27 cellular contexts compared by ENCODE assay signal in genomic region chr9:121604654-121605053, GRCh38. TPM values are rescaled to one million over a fixed set of nuclear protein-coding genes. Genes with fewer than 3 reads are reported as not detected.
DNase-seq lines count a peak whose midpoint lies in the region; TF ChIP-seq lines count a peak whose summit lies in the region.
"Had no signal": no experiment of that assay in that cellular context is flagged by ENCODE, and none has a peak within 500 bp of the region (broad histone marks: within the 10 kb centered on the region; RNA-seq: fewer than 3 reads in every experiment).

No MANE protein-coding gene starts in this region.

- no peaks in the 10 kb centered on the region for H4K20me1 ChIP-seq in Karpas-422 (ENCODE audit: insufficient read depth, low read depth, low read length)

- H3K36me3 Mint-ChIP-seq in endodermal cell (ENCODE audit: low read depth) = no peaks in the 10 kb centered on the region
- H3K36me3 Mint-ChIP-seq in neural crest cell (ENCODE audit: low read depth) = no peaks in the 10 kb centered on the region
- peaks cover 8% of the 10 kb centered on the region for H3K36me3 Mint-ChIP-seq in Calu3 (ENCODE audit: insufficient read depth, unreplicated experiment)
- H3K36me3 Mint-ChIP-seq in activated naive CD4-positive, alpha-beta T cell treated with anti-CD3 and anti-CD28 coated beads for 36 hours (ENCODE audit: low read depth) = no peaks in the 10 kb centered on the region
- H3K36me3 Mint-ChIP-seq: activated naive CD8-positive, alpha-beta T cell treated with anti-CD3 and anti-CD28 coated beads for 36 hours; IgD-negative memory B cell had no signal

- H3K27ac ChIP-seq in HUES6 (ENCODE audit: low read depth, low read length) (no peak overlapping the region), endodermal cell (ENCODE audit: low read depth, low read length) (no peak overlapping the region), Karpas-422 (ENCODE audit: low read length) (no peak overlapping the region)
- H3K27ac ChIP-seq: foreskin keratinocyte, SJSA1, tibial artery had no signal

- no peaks in the 10 kb centered on the region for H3K36me3 ChIP-seq in HUES6 (ENCODE audit: control insufficient read depth, insufficient read depth, low read length)
- H3K36me3 ChIP-seq in endodermal cell (ENCODE audit: control insufficient read depth, insufficient read depth, low read length) = no peaks in the 10 kb centered on the region
- no peaks in the 10 kb centered on the region for H3K36me3 ChIP-seq in Karpas-422 (ENCODE audit: insufficient read depth, low read length)
- H3K36me3 ChIP-seq: esophagus muscularis mucosa, sigmoid colon, SJSA1, tibial artery had no signal

- H3K9me2 ChIP-seq in Karpas-422 (replicated peaks; ENCODE audit: insufficient read depth, low read length) = no peaks in the 10 kb centered on the region

- H3K4me1 Mint-ChIP-seq in endodermal cell (peaks cover 24% of the 10 kb centered on the region), neural crest cell (peaks cover 31% of the 10 kb centered on the region), Calu3 (ENCODE audit: low read depth, unreplicated experiment) (peaks cover 23% of the 10 kb centered on the region)
- peaks cover 3% of the 10 kb centered on the region for H3K4me1 Mint-ChIP-seq in activated naive CD4-positive, alpha-beta T cell treated with anti-CD3 and anti-CD28 coated beads for 36 hours (ENCODE audit: low read depth)
- H3K4me1 Mint-ChIP-seq: IgD-negative memory B cell had no signal

- H3K27me3 Mint-ChIP-seq in endodermal cell (ENCODE audit: insufficient read depth) (peaks cover 18% of the 10 kb centered on the region), neural crest cell (ENCODE audit: low read depth) (peaks cover 23% of the 10 kb centered on the region), Calu3 (ENCODE audit: unreplicated experiment) (no peaks in the 10 kb centered on the region)
- peaks cover 40% of the 10 kb centered on the region for H3K27me3 Mint-ChIP-seq in activated naive CD4-positive, alpha-beta T cell treated with anti-CD3 and anti-CD28 coated beads for 36 hours (ENCODE audit: low read depth)

- H3K9me3 Mint-ChIP-seq in endodermal cell (no peaks in the 10 kb centered on the region), neural crest cell (no peaks in the 10 kb centered on the region), Calu3 (ENCODE audit: low read depth, unreplicated experiment) (no peaks in the 10 kb centered on the region)
- H3K9me3 Mint-ChIP-seq in activated naive CD4-positive, alpha-beta T cell treated with anti-CD3 and anti-CD28 coated beads for 36 hours = no peaks in the 10 kb centered on the region
- H3K9me3 Mint-ChIP-seq: activated B cell treated with CpG ODN at 0.5 μM for 24 hours; activated CD4-positive, alpha-beta T cell treated with anti-CD3 and anti-CD28 coated beads, Interleukin-2, amount 10 ng/mL, durations not matched to agents 7 days and 5 days; activated naive CD8-positive, alpha-beta T cell treated with anti-CD3 and anti-CD28 coated beads for 36 hours had no signal

- BruUV-seq in Calu3 (replicated peaks; lab: Mats Ljungman, UMichigan) = no TSS peak

- DNase-seq in Ammon's horn (ENCODE audit: low spot score) (peak; percentile 46), endodermal cell (no peak), neural crest cell (ENCODE audit: low read depth, low spot score) (no peak), Calu3 (no peak), Karpas-422 (no peak), NCI-H526 (lab: John Stamatoyannopoulos, UW) (no peak)
- no peak for DNase-seq in activated naive CD4-positive, alpha-beta T cell treated with anti-CD3 and anti-CD28 coated beads for 36 hours
- DNase-seq: ACHN; activated B cell treated with CpG ODN at 0.5 μM for 24 hours; activated CD4-positive, alpha-beta T cell treated with anti-CD3 and anti-CD28 coated beads, Interleukin-2, amount 10 ng/mL, durations not matched to agents 7 days and 5 days; activated effector memory CD4-positive, alpha-beta T cell treated with Interleukin-2 at 50 U/mL for 16 hours; activated naive CD8-positive, alpha-beta T cell treated with anti-CD3 and anti-CD28 coated beads for 36 hours; activated T-cell treated with anti-CD3 and anti-CD28 coated beads, Interleukin-2, amount 50 U/mL, for 1 hour; central memory CD4-positive, alpha-beta T cell; COR-L47; foreskin keratinocyte; NCI-H446; NCI-H774; stimulated activated CD4-positive, alpha-beta T cell treated with anti-CD3 and anti-CD28 coated beads, Interleukin-4, amount 100 ng/mL, for 24 hours; T1000 had no signal

- H3K4me3 Mint-ChIP-seq in endodermal cell = no peak overlapping the region
- H3K4me3 Mint-ChIP-seq in neural crest cell = peak overlapping the region; percentile 6
- no peak overlapping the region for H3K4me3 Mint-ChIP-seq in Calu3 (ENCODE audit: low read depth, unreplicated experiment)
- H3K4me3 Mint-ChIP-seq in activated naive CD4-positive, alpha-beta T cell treated with anti-CD3 and anti-CD28 coated beads for 36 hours = no peak overlapping the region
- H3K4me3 Mint-ChIP-seq: activated B cell treated with CpG ODN at 0.5 μM for 24 hours; activated CD4-positive, alpha-beta T cell treated with anti-CD3 and anti-CD28 coated beads, Interleukin-2, amount 10 ng/mL, durations not matched to agents 7 days and 5 days; activated naive CD8-positive, alpha-beta T cell treated with anti-CD3 and anti-CD28 coated beads for 36 hours; IgD-negative memory B cell had no signal

- peak overlapping the region; percentile 20 for H3K27ac Mint-ChIP-seq in endodermal cell
- peak overlapping the region; percentile 85 for H3K27ac Mint-ChIP-seq in neural crest cell (ENCODE audit: unreplicated experiment)
- H3K27ac Mint-ChIP-seq in Calu3 (ENCODE audit: unreplicated experiment) = no peak overlapping the region
- H3K27ac Mint-ChIP-seq in activated naive CD4-positive, alpha-beta T cell treated with anti-CD3 and anti-CD28 coated beads for 36 hours = no peak overlapping the region
- H3K27ac Mint-ChIP-seq: activated B cell treated with CpG ODN at 0.5 μM for 24 hours; activated CD4-positive, alpha-beta T cell treated with anti-CD3 and anti-CD28 coated beads, Interleukin-2, amount 10 ng/mL, durations not matched to agents 7 days and 5 days; activated naive CD8-positive, alpha-beta T cell treated with anti-CD3 and anti-CD28 coated beads for 36 hours; IgD-negative memory B cell had no signal

- no peak overlapping the region for H2AFZ ChIP-seq in Karpas-422 (ENCODE audit: low read length)

- H3K9ac ChIP-seq in HUES6 (ENCODE audit: low read length) = peak overlapping the region; percentile 20
- no peak overlapping the region for H3K9ac ChIP-seq in endodermal cell (ENCODE audit: extremely low read depth, low read length, poor library complexity, severe bottlenecking)
- H3K9ac ChIP-seq in Karpas-422 (ENCODE audit: low read length) = no peak overlapping the region

- no peak overlapping the region for H3K4me2 ChIP-seq in Karpas-422 (ENCODE audit: low read depth, low read length, poor library complexity, severe bottlenecking)

- CTCF ChIA-PET in Calu3 (lab: Charles Lee) = interaction anchor here (0.9 kb wide), 1 partner anchor 96 kb away, joined by 3 read pairs; no protein-coding TSS in a partner anchor
- CTCF ChIA-PET in activated naive CD4-positive, alpha-beta T cell treated with anti-CD3 and anti-CD28 coated beads for 36 hours (lab: Charles Lee) = no interaction called here

- H3K4me1 ChIP-seq in HUES6 (ENCODE audit: control insufficient read depth, insufficient read depth, low read length) (peaks cover 36% of the 10 kb centered on the region), endodermal cell (ENCODE audit: control insufficient read depth, insufficient read depth, low read length) (peaks cover 8% of the 10 kb centered on the region), Karpas-422 (ENCODE audit: low read length) (no peaks in the 10 kb centered on the region)
- H3K4me1 ChIP-seq: foreskin keratinocyte had no signal

- H3K4me3 ChIP-seq in HUES6 (ENCODE audit: low read depth, low read length) = no peak overlapping the region
- no peak overlapping the region for H3K4me3 ChIP-seq in endodermal cell (ENCODE audit: low read length)
- no peak overlapping the region for H3K4me3 ChIP-seq in Karpas-422 (ENCODE audit: low read length)
- H3K4me3 ChIP-seq: esophagus muscularis mucosa, lung, sigmoid colon, SJSA1, tibial artery had no signal

- no peaks in the 10 kb centered on the region for H3K9me3 ChIP-seq in HUES6 (ENCODE audit: control insufficient read depth, insufficient read depth, low read depth, low read length)
- no peaks in the 10 kb centered on the region for H3K9me3 ChIP-seq in endodermal cell (ENCODE audit: control insufficient read depth, low read length)
- no peaks in the 10 kb centered on the region for H3K9me3 ChIP-seq in Karpas-422 (ENCODE audit: low read length)
- H3K9me3 ChIP-seq: esophagus muscularis mucosa, sigmoid colon, SJSA1, tibial artery had no signal

- 70 to 90% methylated on average over 8 of the region's 8 CpGs for WGBS in endodermal cell (ENCODE audit: insufficient coverage in 1 of 2, insufficient read length in 1 of 2), 2 experiments

- H3K27me3 ChIP-seq in HUES6 (ENCODE audit: control insufficient read depth, insufficient read depth, low read length) = peaks cover 21% of the 10 kb centered on the region
- peaks cover 13% of the 10 kb centered on the region for H3K27me3 ChIP-seq in endodermal cell (ENCODE audit: control insufficient read depth, insufficient read depth, low read length, poor library complexity, severe bottlenecking)
- H3K27me3 ChIP-seq in Karpas-422 (ENCODE audit: low read length) = no peaks in the 10 kb centered on the region
- H3K27me3 ChIP-seq: esophagus muscularis mucosa, sigmoid colon, tibial artery had no signal

- intact Hi-C loops in Calu3 (cut with micrococcal nuclease; ENCODE audit: unreplicated experiment) = no loop called here
- intact Hi-C loops in activated naive CD4-positive, alpha-beta T cell treated with anti-CD3 and anti-CD28 coated beads for 36 hours (cut with micrococcal nuclease) = no loop called here

- TF ChIP-seq CTCF in endodermal cell (conservative IDR thresholded peaks at IDR 0.05) (no peak), neural crest cell (conservative IDR thresholded peaks at IDR 0.05) (no peak), Calu3 (IDR thresholded peaks at IDR 0.05; ENCODE audit: unreplicated experiment) (no peak)

- H3K79me2 ChIP-seq in Karpas-422 (ENCODE audit: low read length) = no peaks in the 10 kb centered on the region

RNA-seq across cellular contexts. Expression of gene DAB2IP, which starts 46.8 kb away (rescaled TPM):
- total RNA-seq in endodermal cell (10 to 100 TPM; 70.7 to 71.0 TPM), neural crest cell (46.4 and 48.3 TPM in 2 replicates), Calu3 (2022) (56.3 and 59.0 TPM in 2 replicates)
- 33.4 TPM for polyA plus RNA-seq in endodermal cell (2013, experiment 1 of 2)
- 36.0 TPM for polyA plus RNA-seq in endodermal cell (2013, experiment 2 of 2)
- under 1 TPM in 1 of 2 experiments, not detected in 1; 0.35 TPM for total RNA-seq in activated naive CD4-positive, alpha-beta T cell treated with anti-CD3 and anti-CD28 coated beads for 36 hours
- total RNA-seq in Karpas-422 (2014; rRNA removed; shearing (Covaris generic); ENCODE audit: low replicate concordance) = 0.18 and 1.3 TPM in 2 replicates
- total RNA-seq: activated CD4-positive, alpha-beta T cell treated with anti-CD3 and anti-CD28 coated beads, Interleukin-2, amount 10 ng/mL, durations not matched to agents 7 days and 5 days had no signal
- polyA plus RNA-seq: IgD-negative memory B cell had no signal

Comparison
In these comparisons a context has a peak if more than half of its experiments do, and no peak if none do; other contexts are left out.
1. H3K27ac Mint-ChIP-seq: peak in endodermal cell (single experiment) and neural crest cell (single experiment); none in Calu3 (single experiment) and activated naive CD4-positive, alpha-beta T cell treated with anti-CD3 and anti-CD28 coated beads for 36 hours (single experiment).
2. RNA of gene DAB2IP, which starts 46.8 kb away (total RNA-seq): 70.7 to 71.0 TPM in endodermal cell, 56.3 to 59.0 TPM in Calu3 and 46.4 to 48.3 TPM in neural crest cell; 0.18 to 1.3 TPM in Karpas-422 and 0.35 TPM in activated naive CD4-positive, alpha-beta T cell treated with anti-CD3 and anti-CD28 coated beads for 36 hours; every median in the first group is over 10 times any median in the second.